ENCODE assay signal across 1 cellular context in genomic region chr22:27859336-27859735, GRCh38.
TF ChIP-seq lines count a peak whose summit lies in the region.

No MANE protein-coding gene starts in this region.

TF ChIP-seq in A549, 52 proteins besides CTCF, POLR2A, EP300 and RAD21:
- TF ChIP-seq BHLHE40 (IDR thresholded peaks at IDR 0.05; ENCODE audit: low read depth, low read length) (no peak), FOXS1 (CRISPR knock-in tag; IDR thresholded peaks at IDR 0.05) (no peak), MAX (IDR thresholded peaks at IDR 0.05) (no peak), HOXB5 (CRISPR knock-in tag; IDR thresholded peaks at IDR 0.05) (no peak), RCOR1 (IDR thresholded peaks at IDR 0.05; ENCODE audit: low read depth, low read length) (no peak), MAZ (IDR thresholded peaks at IDR 0.05; ENCODE audit: borderline replicate concordance, low read depth, low read length) (no peak), EHF (CRISPR knock-in tag; IDR thresholded peaks at IDR 0.05) (no peak), HOXA7 (CRISPR knock-in tag; IDR thresholded peaks at IDR 0.05) (no peak), E2F6 (IDR thresholded peaks at IDR 0.05; ENCODE audit: borderline replicate concordance, low read depth) (no peak), ZFP36 (IDR thresholded peaks at IDR 0.05; ENCODE audit: borderline replicate concordance, partially characterized antibody) (no peak), FOSB (CRISPR knock-in tag; IDR thresholded peaks at IDR 0.05) (no peak), RARB (CRISPR knock-in tag; IDR thresholded peaks at IDR 0.05) (no peak), JUN (IDR thresholded peaks at IDR 0.05) (no peak)
- TF ChIP-seq, protein P1, sequence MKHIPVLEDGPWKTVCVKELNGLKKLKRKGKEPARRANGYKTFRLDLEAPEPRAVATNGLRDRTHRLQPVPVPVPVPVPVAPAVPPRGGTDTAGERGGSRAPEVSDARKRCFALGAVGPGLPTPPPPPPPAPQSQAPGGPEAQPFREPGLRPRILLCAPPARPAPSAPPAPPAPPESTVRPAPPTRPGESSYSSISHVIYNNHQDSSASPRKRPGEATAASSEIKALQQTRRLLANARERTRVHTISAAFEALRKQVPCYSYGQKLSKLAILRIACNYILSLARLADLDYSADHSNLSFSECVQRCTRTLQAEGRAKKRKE (CRISPR knock-in tag; IDR thresholded peaks at IDR 0.05; ENCODE audit: low read depth) = no peak
